In genomic region chr9:89547000-89547399, GRCh38 we compare ENCODE assay signal across 27 cellular contexts.
DNase-seq lines count a peak whose midpoint lies in the region; TF ChIP-seq lines count a peak whose summit lies in the region.
"Had no signal": no experiment of that assay in that cellular context is flagged by ENCODE, and none has a peak within 500 bp of the region (broad histone marks: within the 10 kb centered on the region; RNA-seq: fewer than 3 reads in every experiment).

No MANE protein-coding gene starts in this region.

- CTCF ChIA-PET in HEK293 (lab: Yijun Ruan, JAX) (interaction anchor here (1.8 kb wide), 1 partner anchor 178 kb away, joined by 6 read pairs; no protein-coding TSS in a partner anchor), HEK293T (lab: Yijun Ruan, JAX) (interaction anchor here (0.7 kb wide), 1 partner anchor 10 kb away, joined by 3 read pairs; no protein-coding TSS in a partner anchor)

- no peak overlapping the region for H3K27ac ChIP-seq in HEK293 (ENCODE audit: extremely low read depth, low read depth, low read length)
- H3K27ac ChIP-seq: 22Rv1; A549; BLaER1; BLaER1 treated with 17β-estradiol and CSF1 and Interleukin-3, amounts not matched to agents 10 nM and 100 nM; C4-2B had no signal

- POLR2A ChIA-PET in HEK293 (lab: Yijun Ruan, JAX), result no interaction called here
- POLR2A ChIA-PET in HEK293T (lab: Yijun Ruan, JAX), result no interaction called here

- no peak for DNase-seq in HEK293T (ENCODE audit: extremely low spot score)
- DNase-seq: 8988T; ACHN; AML-193; BE2C; C1 segment of cervical spinal cord; Caco-2; Calu3; CD4-positive, alpha-beta memory T cell; CD4-positive, alpha-beta T cell; CD4-positive, CD25-positive, alpha-beta regulatory T cell; CD8-positive, alpha-beta memory T cell; CD8-positive, alpha-beta T cell; COR-L47; DMS 273 treated with DMSO at 0.1 percent for 48 hours; DMS153; DMS53; DMS79; DMS79 treated with DMSO at 0.1 percent for 48 hours; DND-41; EL had no signal

- H3K4me3 ChIP-seq in HEK293 (ENCODE audit: low read depth, low read length), result no peak overlapping the region
- H3K4me3 ChIP-seq: A549; BLaER1; BLaER1 treated with 17β-estradiol and CSF1 and Interleukin-3, amounts not matched to agents 10 nM and 100 nM had no signal

- H3K9me3 ChIP-seq in HEK293 (ENCODE audit: control insufficient read depth, insufficient read depth, low read depth, low read length), result no peaks in the 10 kb centered on the region
- H3K9me3 ChIP-seq: BE2C, Caco-2 had no signal

- no peaks in the 10 kb centered on the region for H3K36me3 ChIP-seq in HEK293 (ENCODE audit: control insufficient read depth in 2 of 2, insufficient read depth in 1 of 2, low read length in 2 of 2)
- H3K36me3 ChIP-seq: BE2C; BLaER1; BLaER1 treated with 17β-estradiol and CSF1 and Interleukin-3, amounts not matched to agents 10 nM and 100 nM had no signal

- TF ChIP-seq CTCF in HEK293 (tag by site-specific recombination; IDR thresholded peaks at IDR 0.05), result no peak

- H3K4me1 ChIP-seq in HEK293 (ENCODE audit: control insufficient read depth, insufficient read depth, low read length), result no peaks in the 10 kb centered on the region
- H3K4me1 ChIP-seq: A549, BE2C, Caco-2 had no signal

TF ChIP-seq in HEK293, 187 proteins besides CTCF, POLR2A, EP300 and RAD21:
- TF ChIP-seq ZNF747 (tag by site-specific recombination; IDR thresholded peaks at IDR 0.05) (no peak), ZNF548 (tag by site-specific recombination; IDR thresholded peaks at IDR 0.05) (no peak), ZXDB (tag by site-specific recombination; IDR thresholded peaks at IDR 0.05) (no peak), ZNF184 (tag by site-specific recombination; IDR thresholded peaks at IDR 0.05) (peak; percentile 97)
- TF ChIP-seq, protein P1, sequence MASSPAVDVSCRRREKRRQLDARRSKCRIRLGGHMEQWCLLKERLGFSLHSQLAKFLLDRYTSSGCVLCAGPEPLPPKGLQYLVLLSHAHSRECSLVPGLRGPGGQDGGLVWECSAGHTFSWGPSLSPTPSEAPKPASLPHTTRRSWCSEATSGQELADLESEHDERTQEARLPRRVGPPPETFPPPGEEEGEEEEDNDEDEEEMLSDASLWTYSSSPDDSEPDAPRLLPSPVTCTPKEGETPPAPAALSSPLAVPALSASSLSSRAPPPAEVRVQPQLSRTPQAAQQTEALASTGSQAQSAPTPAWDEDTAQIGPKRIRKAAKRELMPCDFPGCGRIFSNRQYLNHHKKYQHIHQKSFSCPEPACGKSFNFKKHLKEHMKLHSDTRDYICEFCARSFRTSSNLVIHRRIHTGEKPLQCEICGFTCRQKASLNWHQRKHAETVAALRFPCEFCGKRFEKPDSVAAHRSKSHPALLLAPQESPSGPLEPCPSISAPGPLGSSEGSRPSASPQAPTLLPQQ (tag by site-specific recombination; IDR thresholded peaks at IDR 0.05), result no peak

TF ChIP-seq in HEK293T, 16 proteins besides CTCF, POLR2A, EP300 and RAD21:
- TF ChIP-seq SUZ12 (IDR thresholded peaks at IDR 0.05), result no peak
